ENCODE assay signal across 9 cellular contexts in the genomic region with DNA sequence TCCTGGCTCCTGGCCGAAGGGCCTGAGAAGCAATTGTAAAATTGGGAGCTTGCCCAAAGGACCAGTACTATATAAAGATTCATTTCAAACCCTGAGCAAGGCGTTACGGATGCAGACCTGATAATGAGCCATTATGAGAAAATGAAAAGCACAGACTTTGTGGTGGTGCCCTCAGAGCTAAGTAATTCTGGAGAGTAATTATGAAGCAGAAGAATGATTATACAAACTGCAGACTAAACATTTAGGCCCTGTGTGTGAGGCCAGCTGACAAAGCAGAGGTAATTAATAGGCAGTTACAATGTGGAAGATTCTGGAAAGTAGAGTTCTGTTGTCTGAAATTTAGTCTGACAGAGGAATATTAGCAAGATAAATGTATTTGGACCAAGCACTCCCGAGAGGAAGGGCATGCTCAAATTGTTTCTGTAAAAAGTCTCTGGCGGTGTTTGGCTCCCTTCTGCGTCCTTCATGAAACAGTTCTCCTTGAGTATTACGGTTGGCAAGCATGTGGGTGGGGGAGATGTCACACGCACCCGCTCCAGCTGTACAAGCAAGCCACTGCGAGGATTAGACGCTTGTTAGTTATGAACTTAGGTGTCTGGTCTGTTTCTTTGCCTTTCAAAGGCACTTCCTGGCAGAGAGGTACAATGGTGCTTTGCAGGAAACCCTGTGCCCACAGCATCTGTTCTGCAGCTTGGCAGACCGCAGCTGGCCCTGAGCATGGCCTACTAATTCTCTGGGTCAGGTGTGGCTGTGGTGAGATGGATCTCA. TPM values are rescaled to one million over a fixed set of nuclear protein-coding genes. Genes with fewer than 3 reads are reported as not detected.
DNase-seq lines count a peak whose midpoint lies in the region; ATAC-seq, FAIRE-seq and TF ChIP-seq lines count a peak whose summit lies in the region.
"Had no signal": no experiment of that assay in that cellular context is flagged by ENCODE, and none has a peak within 500 bp of the region (broad histone marks: within the 10 kb centered on the region; RNA-seq: fewer than 3 reads in every experiment).

No MANE protein-coding gene starts in this region.

- in situ Hi-C loops in KBM-7 (cut with MboI; ENCODE audit: low pct_unique_long_range_greater_than_20kb, low sequenced_read_pairs) = no loop called here

- H3K36me3 ChIP-seq in H7 (replicated peaks; ENCODE audit: control insufficient read depth, insufficient read depth, low read length) = no peaks in the 10 kb centered on the region

- no peak overlapping the region for H3K4me3 ChIP-seq in H7 (ENCODE audit: insufficient read depth, low read depth, low read length)

- peak; percentile 98 for FAIRE-seq in islet of Langerhans (lab: Jason Lieb, UNC)
- FAIRE-seq: colon had no signal

- TF ChIP-seq POLR2A in GM15510 (IDR thresholded peaks at IDR 0.05; ENCODE audit: borderline replicate concordance, extremely low read depth, insufficient read length) = peak; percentile 31

- peak; percentile 49 for DNase-seq in activated CD8-positive, alpha-beta memory T cell treated with anti-CD3 and anti-CD28 coated beads, Interleukin-2, amount 50 U/mL, for 1 hour (ENCODE audit: extremely low read depth)
- DNase-seq in stimulated activated naive CD4-positive, alpha-beta T cell (lab: John Stamatoyannopoulos, UW) = peak in 5 of 6 experiments; percentile 20 to 70 (median 62)
- no peak for DNase-seq in H7
- no peak for DNase-seq in KBM-7
- no peak for DNase-seq in AG08396 (ENCODE audit: low spot score)

- H3K27me3 ChIP-seq in H7 (ENCODE audit: control insufficient read depth, insufficient read depth, low read length) = no peaks in the 10 kb centered on the region

- ATAC-seq in HG03175 (IDR thresholded peaks at IDR 0.05; ENCODE audit: unreplicated experiment) = peak; percentile 46

RNA-seq across cellular contexts. Expression of a gene that starts 45.5 kb away (rescaled TPM):
- total RNA-seq in H7 (2014; rRNA removed; shearing (Covaris generic)) = 19.5 and 26.2 TPM in 2 replicates

Comparison
In these comparisons a context has a peak if more than half of its experiments do, and no peak if none do; other contexts are left out.
1. DNase-seq: peak in activated CD8-positive, alpha-beta memory T cell treated with anti-CD3 and anti-CD28 coated beads, Interleukin-2, amount 50 U/mL, for 1 hour (single experiment) and stimulated activated naive CD4-positive, alpha-beta T cell (5 of 6); none in H7 (single experiment), KBM-7 (single experiment) and AG08396 (single experiment).